In genomic region chr11:85774256-85775097, GRCh38 we compare ENCODE assay signal across 17 cellular contexts. TPM values are rescaled to one million over a fixed set of nuclear protein-coding genes. Genes with fewer than 3 reads are reported as not detected.
DNase-seq lines count a peak whose midpoint lies in the region; ATAC-seq, FAIRE-seq and TF ChIP-seq lines count a peak whose summit lies in the region.
"Had no signal": no experiment of that assay in that cellular context is flagged by ENCODE, and none has a peak within 500 bp of the region (broad histone marks: within the 10 kb centered on the region; RNA-seq: fewer than 3 reads in every experiment).

No MANE protein-coding gene starts in this region.

- TF ChIP-seq CTCF in kidney (IDR thresholded peaks at IDR 0.05; ENCODE audit: borderline replicate concordance, extremely low read depth, insufficient read depth), result no peak

- H3K27ac ChIP-seq in small intestine (ENCODE audit: low read depth in 1 of 2, low read length in 1 of 2) (peak overlapping the region; percentile 67 to 75), kidney (ENCODE audit: low read depth in 2 of 2, low read length in 2 of 2) (no peak overlapping the region)

- H3K36me3 Mint-ChIP-seq in activated naive CD4-positive, alpha-beta T cell treated with anti-CD3 and anti-CD28 coated beads, Interleukin-2, amount 10 ng/mL, durations not matched to agents 7 days and 5 days, result peaks cover 11% of the 10 kb centered on the region
- H3K36me3 Mint-ChIP-seq in activated naive CD4-positive, alpha-beta T cell treated with anti-CD3 and anti-CD28 coated beads for 36 hours (ENCODE audit: low read depth), result no peaks in the 10 kb centered on the region
- H3K36me3 Mint-ChIP-seq in activated CD8-positive, alpha-beta T cell treated with anti-CD3 and anti-CD28 coated beads, Interleukin-2, amount 10 ng/mL, durations not matched to agents 7 days and 5 days (ENCODE audit: low read depth), result peaks cover 27% of the 10 kb centered on the region
- H3K36me3 Mint-ChIP-seq: memory B cell had no signal

- WGBS in small intestine, 3 donors, result 25 to 48% (median 45%) methylated on average over 4 of the region's 4 CpGs

- no peak overlapping the region for H3K9ac ChIP-seq in kidney (ENCODE audit: low read length in 2 of 2)

- ATAC-seq in GM19351 (IDR thresholded peaks at IDR 0.05; ENCODE audit: unreplicated experiment), result peak; percentile 56
- peak; percentile 30 for ATAC-seq in activated CD8-positive, alpha-beta T cell treated with anti-CD3 and anti-CD28 coated beads, Interleukin-2, amount 10 ng/mL, durations not matched to agents 7 days and 5 days

- no peak for DNase-seq in activated naive CD4-positive, alpha-beta T cell treated with anti-CD3 and anti-CD28 coated beads, Interleukin-2, amount 10 ng/mL, durations not matched to agents 7 days and 5 days
- DNase-seq in activated naive CD4-positive, alpha-beta T cell treated with anti-CD3 and anti-CD28 coated beads for 36 hours, result no peak
- DNase-seq in activated CD8-positive, alpha-beta T cell treated with anti-CD3 and anti-CD28 coated beads, Interleukin-2, amount 10 ng/mL, durations not matched to agents 7 days and 5 days, result no peak
- peak; percentile 83 for DNase-seq in small intestine
- DNase-seq in head of caudate nucleus, result no peak
- DNase-seq in kidney, result no peak
- no peak for DNase-seq in GM12892 (ENCODE audit: insufficient read length)
- DNase-seq: activated CD4-positive, CD25-positive, alpha-beta regulatory T cell treated with anti-CD3 and anti-CD28 coated beads, Interleukin-2, amount 50 U/mL, for 72 hours; anterior cingulate cortex; GDM1; HCEC 1CT; NCI-H1436 treated with DMSO at 0.1 percent for 48 hours; NCI-H226; Right ventricle myocardium superior; T-helper 9 cell had no signal

- no peak for TF ChIP-seq POLR2A in GM12892 (IDR thresholded peaks at IDR 0.05; ENCODE audit: low read depth, low read length)

- peak; percentile 85 for FAIRE-seq in small intestine (lab: Jason Lieb, UNC)
- no peak for FAIRE-seq in kidney (lab: Jason Lieb, UNC)
- FAIRE-seq in GM12892 (lab: Jason Lieb, UNC), result no peak

- H3K4me1 ChIP-seq in small intestine (ENCODE audit: control insufficient read depth in 2 of 2, insufficient read depth in 1 of 2, low read depth in 1 of 2, low read length in 1 of 2) (peaks cover 6 to 10% of the 10 kb centered on the region in 2 donors), kidney (ENCODE audit: control insufficient read depth in 1 of 2, insufficient read depth in 1 of 2, low read depth in 1 of 2, low read length in 2 of 2) (peaks cover 7 to 8% of the 10 kb centered on the region in 2 donors)

- CTCF ChIA-PET in activated naive CD4-positive, alpha-beta T cell treated with anti-CD3 and anti-CD28 coated beads, Interleukin-2, amount 10 ng/mL, durations not matched to agents 7 days and 5 days (lab: Charles Lee), result interaction anchor here (1.2 to 1.6 kb wide), 2 partner anchors 79 to 81 kb away, joined by 3 read pairs; no protein-coding TSS in a partner anchor
- CTCF ChIA-PET in activated naive CD4-positive, alpha-beta T cell treated with anti-CD3 and anti-CD28 coated beads for 36 hours (lab: Charles Lee), result interaction anchor here (0.7 to 0.8 kb wide), 2 partner anchors 10 to 15 kb away, joined by 3 read pairs; no protein-coding TSS in a partner anchor
- CTCF ChIA-PET in activated CD8-positive, alpha-beta T cell treated with anti-CD3 and anti-CD28 coated beads, Interleukin-2, amount 10 ng/mL, durations not matched to agents 7 days and 5 days (lab: Charles Lee), result interaction anchor here (0.9 to 2.4 kb wide), 5 partner anchors 11 to 36 kb away, joined by 3 to 8 read pairs (median 5); no protein-coding TSS in a partner anchor

- intact Hi-C loops in activated naive CD4-positive, alpha-beta T cell treated with anti-CD3 and anti-CD28 coated beads for 36 hours (cut with micrococcal nuclease), result no loop called here
- intact Hi-C loops in head of caudate nucleus (cut with DNase I), result no loop called here
- intact Hi-C loops in kidney (cut with DNase I), result no loop called here

- no peaks in the 10 kb centered on the region for H3K36me3 ChIP-seq in small intestine (ENCODE audit: control insufficient read depth in 2 of 2, insufficient read depth in 2 of 2, low read length in 2 of 2)
- no peaks in the 10 kb centered on the region for H3K36me3 ChIP-seq in kidney (ENCODE audit: control insufficient read depth in 1 of 2, insufficient read depth in 2 of 2, low read length in 2 of 2)

- peak overlapping the region; percentile 35 for H3K27ac Mint-ChIP-seq in activated naive CD4-positive, alpha-beta T cell treated with anti-CD3 and anti-CD28 coated beads, Interleukin-2, amount 10 ng/mL, durations not matched to agents 7 days and 5 days
- no peak overlapping the region for H3K27ac Mint-ChIP-seq in activated naive CD4-positive, alpha-beta T cell treated with anti-CD3 and anti-CD28 coated beads for 36 hours
- H3K27ac Mint-ChIP-seq in activated CD8-positive, alpha-beta T cell treated with anti-CD3 and anti-CD28 coated beads, Interleukin-2, amount 10 ng/mL, durations not matched to agents 7 days and 5 days, result peak overlapping the region; percentile 64
- H3K27ac Mint-ChIP-seq: memory B cell had no signal

- H3K27me3 Mint-ChIP-seq in activated naive CD4-positive, alpha-beta T cell treated with anti-CD3 and anti-CD28 coated beads, Interleukin-2, amount 10 ng/mL, durations not matched to agents 7 days and 5 days, result no peaks in the 10 kb centered on the region
- no peaks in the 10 kb centered on the region for H3K27me3 Mint-ChIP-seq in activated naive CD4-positive, alpha-beta T cell treated with anti-CD3 and anti-CD28 coated beads for 36 hours (ENCODE audit: low read depth)
- no peaks in the 10 kb centered on the region for H3K27me3 Mint-ChIP-seq in activated CD8-positive, alpha-beta T cell treated with anti-CD3 and anti-CD28 coated beads, Interleukin-2, amount 10 ng/mL, durations not matched to agents 7 days and 5 days (ENCODE audit: low read depth)

- POLR2A ChIA-PET in activated CD8-positive, alpha-beta T cell treated with anti-CD3 and anti-CD28 coated beads, Interleukin-2, amount 10 ng/mL, durations not matched to agents 7 days and 5 days (lab: Charles Lee), result interaction anchor here (0.6 kb wide), 1 partner anchor 775 kb away, joined by 3 read pairs; no protein-coding TSS in a partner anchor

- H3K4me3 ChIP-seq in small intestine (ENCODE audit: low read depth in 1 of 2, low read length in 2 of 2) (no peak overlapping the region), kidney (ENCODE audit: low read length in 2 of 2) (no peak overlapping the region)

- H3K9me3 Mint-ChIP-seq in activated naive CD4-positive, alpha-beta T cell treated with anti-CD3 and anti-CD28 coated beads, Interleukin-2, amount 10 ng/mL, durations not matched to agents 7 days and 5 days, result peaks cover 4% of the 10 kb centered on the region
- H3K9me3 Mint-ChIP-seq in activated naive CD4-positive, alpha-beta T cell treated with anti-CD3 and anti-CD28 coated beads for 36 hours, result peaks cover 3% of the 10 kb centered on the region
- H3K9me3 Mint-ChIP-seq in activated CD8-positive, alpha-beta T cell treated with anti-CD3 and anti-CD28 coated beads, Interleukin-2, amount 10 ng/mL, durations not matched to agents 7 days and 5 days (ENCODE audit: insufficient read depth), result peaks cover 9% of the 10 kb centered on the region

- no peaks in the 10 kb centered on the region for H3K27me3 ChIP-seq in small intestine (ENCODE audit: control insufficient read depth in 2 of 2, insufficient read depth in 2 of 2, low read length in 2 of 2)

- H3K9me3 ChIP-seq in small intestine (ENCODE audit: control insufficient read depth, low read depth), result no peaks in the 10 kb centered on the region
- peaks cover 0 to 5% of the 10 kb centered on the region in 2 donors for H3K9me3 ChIP-seq in kidney (ENCODE audit: control insufficient read depth in 1 of 2, low read length in 2 of 2)

- peaks cover 20% of the 10 kb centered on the region for H3K4me1 Mint-ChIP-seq in activated naive CD4-positive, alpha-beta T cell treated with anti-CD3 and anti-CD28 coated beads, Interleukin-2, amount 10 ng/mL, durations not matched to agents 7 days and 5 days
- H3K4me1 Mint-ChIP-seq in activated naive CD4-positive, alpha-beta T cell treated with anti-CD3 and anti-CD28 coated beads for 36 hours (ENCODE audit: low read depth), result peaks cover 19% of the 10 kb centered on the region
- peaks cover 17% of the 10 kb centered on the region for H3K4me1 Mint-ChIP-seq in activated CD8-positive, alpha-beta T cell treated with anti-CD3 and anti-CD28 coated beads, Interleukin-2, amount 10 ng/mL, durations not matched to agents 7 days and 5 days (ENCODE audit: low read depth)
- H3K4me1 Mint-ChIP-seq: memory B cell had no signal

- no peak overlapping the region for H3K4me3 Mint-ChIP-seq in activated naive CD4-positive, alpha-beta T cell treated with anti-CD3 and anti-CD28 coated beads, Interleukin-2, amount 10 ng/mL, durations not matched to agents 7 days and 5 days
- H3K4me3 Mint-ChIP-seq in activated naive CD4-positive, alpha-beta T cell treated with anti-CD3 and anti-CD28 coated beads for 36 hours, result no peak overlapping the region
- no peak overlapping the region for H3K4me3 Mint-ChIP-seq in activated CD8-positive, alpha-beta T cell treated with anti-CD3 and anti-CD28 coated beads, Interleukin-2, amount 10 ng/mL, durations not matched to agents 7 days and 5 days
- H3K4me3 Mint-ChIP-seq: memory B cell had no signal

RNA-seq across cellular contexts. Expression of gene SYTL2, which starts 36.5 kb away (rescaled TPM):
- 10 to 100 TPM; 13.8 to 13.9 TPM for total RNA-seq in activated naive CD4-positive, alpha-beta T cell treated with anti-CD3 and anti-CD28 coated beads for 36 hours
- total RNA-seq in activated CD8-positive, alpha-beta T cell treated with anti-CD3 and anti-CD28 coated beads, Interleukin-2, amount 10 ng/mL, durations not matched to agents 7 days and 5 days, result 10 to 100 TPM; 29.3 to 31.2 TPM
- 10 to 100 TPM; 12.9 to 17.7 (median 14.3) TPM for polyA plus RNA-seq in small intestine
- 187 TPM for total RNA-seq in kidney
- 19.8 TPM for polyA plus RNA-seq in kidney (ENCODE audit: insufficient read depth, low read depth, low replicate concordance)
- 0.49 TPM for polyA plus RNA-seq in GM12892 (2012; ENCODE audit: missing spikeins)

Comparison
In these comparisons a context has a peak if more than half of its experiments do, and no peak if none do; other contexts are left out.
1. H3K27ac ChIP-seq: peak in small intestine (2 of 2); none in kidney (0 of 2).